11 cellular contexts compared by ENCODE assay signal in the genomic region with DNA sequence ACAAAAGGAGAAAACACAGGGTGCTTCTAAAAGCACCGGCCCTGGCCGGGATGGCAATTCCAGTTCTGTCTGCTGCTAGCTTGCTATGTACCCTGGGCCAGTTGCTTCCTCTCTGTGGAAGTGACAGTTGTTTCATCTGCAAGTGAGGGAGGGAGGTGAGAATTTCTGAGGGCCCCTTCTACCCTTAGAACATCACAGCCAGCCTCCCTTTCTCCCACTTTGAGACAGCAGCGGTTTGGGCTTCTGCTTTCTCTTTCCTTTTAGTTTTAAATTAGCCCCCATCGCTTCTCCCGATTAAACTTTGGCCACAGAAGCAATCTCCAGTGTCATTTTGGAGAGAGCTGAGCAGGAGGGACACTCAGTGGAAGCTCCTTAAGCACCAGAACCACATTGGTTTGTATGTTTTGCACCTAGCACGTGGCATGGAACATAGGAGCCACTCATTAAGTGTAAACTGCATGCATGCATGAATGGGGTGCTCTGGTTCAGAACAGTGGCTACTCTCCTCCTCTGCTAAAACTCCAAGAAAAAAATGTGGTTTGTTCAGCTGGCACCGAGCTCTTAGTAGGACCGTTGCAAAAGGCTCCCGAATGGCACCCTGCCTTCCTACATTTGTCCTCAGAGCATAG. TPM values are rescaled to one million over a fixed set of nuclear protein-coding genes. Genes with fewer than 3 reads are reported as not detected.
DNase-seq lines count a peak whose midpoint lies in the region; ATAC-seq and TF ChIP-seq lines count a peak whose summit lies in the region.
"Had no signal": no experiment of that assay in that cellular context is flagged by ENCODE, and none has a peak within 500 bp of the region (broad histone marks: within the 10 kb centered on the region; RNA-seq: fewer than 3 reads in every experiment).

No MANE protein-coding gene starts in this region.

- H3K4me3 ChIP-seq in upper lobe of left lung: no peak overlapping the region
- H3K4me3 ChIP-seq: lung, upper lobe of right lung had no signal

- no peaks in the 10 kb centered on the region for H3K9me3 Mint-ChIP-seq in activated T-helper 17 cell treated with anti-CD3 and anti-CD28 coated beads, Interleukin-2, amount 50 U/mL, for 72 hours

- TF ChIP-seq CTCF in upper lobe of left lung (IDR thresholded peaks at IDR 0.05): no peak

- peak overlapping the region; percentile 30 for H3K4me3 Mint-ChIP-seq in activated T-helper 17 cell treated with anti-CD3 and anti-CD28 coated beads, Interleukin-2, amount 50 U/mL, for 72 hours

- TF ChIP-seq EP300 in upper lobe of left lung (IDR thresholded peaks at IDR 0.05): no peak

- H3K36me3 Mint-ChIP-seq in activated T-helper 17 cell treated with anti-CD3 and anti-CD28 coated beads, Interleukin-2, amount 50 U/mL, for 72 hours (ENCODE audit: low read depth): peaks cover 88% of the 10 kb centered on the region

- peaks cover 0 to 21% (median 3%) of the 10 kb centered on the region in 4 donors for H3K36me3 ChIP-seq in upper lobe of left lung

- no peaks in the 10 kb centered on the region for H3K27me3 Mint-ChIP-seq in activated T-helper 17 cell treated with anti-CD3 and anti-CD28 coated beads, Interleukin-2, amount 50 U/mL, for 72 hours

- H3K4me1 ChIP-seq in upper lobe of left lung: peaks cover 59 to 76% (median 70%) of the 10 kb centered on the region in 4 donors

- 58 to 60% methylated on average over 9 of the region's 9 CpGs for WGBS in upper lobe of left lung, 2 donors

- H3K4me1 Mint-ChIP-seq in activated T-helper 17 cell treated with anti-CD3 and anti-CD28 coated beads, Interleukin-2, amount 50 U/mL, for 72 hours: peaks cover 59% of the 10 kb centered on the region

- TF ChIP-seq POLR2A in upper lobe of left lung (IDR thresholded peaks at IDR 0.05): no peak

- H3K27ac Mint-ChIP-seq in activated T-helper 17 cell treated with anti-CD3 and anti-CD28 coated beads, Interleukin-2, amount 50 U/mL, for 72 hours: peak overlapping the region; percentile 39

- DNase-seq in stimulated activated CD4-positive, alpha-beta T cell treated with anti-CD3 and anti-CD28 coated beads, Interleukin-15, amount 100 ng/mL, for 24 hours: peak; percentile 57
- DNase-seq in stimulated activated CD4-positive, alpha-beta T cell treated with anti-CD3 and anti-CD28 coated beads, Interleukin-12 subunit alpha, Interleukin-12 subunit beta, amount 100 ng/mL, for 4 hours: no peak
- no peak for DNase-seq in upper lobe of left lung
- no peak for DNase-seq in NK-92 treated with Interleukin-12 subunit alpha and Interleukin-12 subunit beta, amount 100 ng/mL, for 24 hours (lab: John Stamatoyannopoulos, UW)
- no peak for DNase-seq in midbrain (lab: John Stamatoyannopoulos, UW)
- no peak for DNase-seq in T1000 (lab: John Stamatoyannopoulos, UW)
- DNase-seq: NCI-H146, upper lobe of right lung had no signal

- H3K27ac ChIP-seq in upper lobe of left lung: peak overlapping the region in 3 of 4 donors; percentile 23 to 86 (median 83)
- H3K27ac ChIP-seq: upper lobe of right lung had no signal

- no peaks in the 10 kb centered on the region for H3K9me3 ChIP-seq in upper lobe of left lung
- H3K9me3 ChIP-seq: upper lobe of right lung had no signal

- no peaks in the 10 kb centered on the region for H3K27me3 ChIP-seq in upper lobe of left lung
- H3K27me3 ChIP-seq: upper lobe of right lung had no signal

- peak; percentile 37 for ATAC-seq in HG03045 (IDR thresholded peaks at IDR 0.05; ENCODE audit: unreplicated experiment)
- no peak for ATAC-seq in activated T-helper 17 cell treated with anti-CD3 and anti-CD28 coated beads, Interleukin-2, amount 50 U/mL, for 72 hours (replicated peaks)
- no peak for ATAC-seq in upper lobe of left lung (ENCODE audit: low FRiP score in 2 of 2)
- ATAC-seq: upper lobe of right lung had no signal

RNA-seq across cellular contexts. Expression of a gene that starts 17.5 kb away (rescaled TPM):
- total RNA-seq in activated T-helper 17 cell treated with anti-CD3 and anti-CD28 coated beads, Interleukin-2, amount 50 U/mL, for 72 hours: 100 to 1,000 TPM; 316 to 609 TPM
- total RNA-seq in upper lobe of left lung: 100 to 1,000 TPM; 109 to 166 (median 130) TPM

RNA-seq across cellular contexts. Expression of a gene that starts 59.3 kb away (rescaled TPM):
- total RNA-seq in activated T-helper 17 cell treated with anti-CD3 and anti-CD28 coated beads, Interleukin-2, amount 50 U/mL, for 72 hours: 100 to 1,000 TPM; 432 to 559 TPM
- total RNA-seq in upper lobe of left lung: 100 to 1,000 TPM in 1 of 6 donors, 10 to 100 TPM in 5; 68.5 to 176 (median 84.5) TPM
